2 cellular contexts compared by ENCODE assay signal in the genomic region with DNA sequence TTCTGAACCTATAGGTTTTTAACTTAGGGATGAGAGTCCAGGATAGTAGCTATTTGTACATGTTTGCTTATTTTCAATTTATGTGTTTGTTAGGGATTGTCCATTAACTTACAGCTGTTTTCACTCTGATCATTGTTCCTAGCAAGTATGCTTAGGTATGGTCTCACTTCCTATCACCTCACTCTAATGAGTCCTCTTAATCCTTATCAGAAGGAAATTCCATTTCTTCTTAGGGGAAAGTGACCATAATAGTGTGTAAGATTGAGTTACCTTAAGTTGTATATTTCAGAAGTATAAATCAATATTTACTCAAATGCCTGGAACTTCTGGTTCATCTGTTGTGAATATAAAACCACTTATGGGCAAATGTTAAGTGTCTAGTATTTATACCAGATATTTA.
TF ChIP-seq lines count a peak whose summit lies in the region.

No MANE protein-coding gene starts in this region.

TF ChIP-seq in SK-N-SH, 30 proteins besides CTCF, POLR2A, EP300 and RAD21 (continued from another document):
- no peak for TF ChIP-seq YY1 (IDR thresholded peaks at IDR 0.05; ENCODE audit: low read depth)
- no peak for TF ChIP-seq FOXM1 (IDR thresholded peaks at IDR 0.05; ENCODE audit: low read depth)

TF ChIP-seq in SK-N-SH treated with all-trans-retinoic acid at 6 μM for 48 hours, 23 proteins besides CTCF, POLR2A, EP300 and RAD21 (continued from another document):
- TF ChIP-seq, protein P1, sequence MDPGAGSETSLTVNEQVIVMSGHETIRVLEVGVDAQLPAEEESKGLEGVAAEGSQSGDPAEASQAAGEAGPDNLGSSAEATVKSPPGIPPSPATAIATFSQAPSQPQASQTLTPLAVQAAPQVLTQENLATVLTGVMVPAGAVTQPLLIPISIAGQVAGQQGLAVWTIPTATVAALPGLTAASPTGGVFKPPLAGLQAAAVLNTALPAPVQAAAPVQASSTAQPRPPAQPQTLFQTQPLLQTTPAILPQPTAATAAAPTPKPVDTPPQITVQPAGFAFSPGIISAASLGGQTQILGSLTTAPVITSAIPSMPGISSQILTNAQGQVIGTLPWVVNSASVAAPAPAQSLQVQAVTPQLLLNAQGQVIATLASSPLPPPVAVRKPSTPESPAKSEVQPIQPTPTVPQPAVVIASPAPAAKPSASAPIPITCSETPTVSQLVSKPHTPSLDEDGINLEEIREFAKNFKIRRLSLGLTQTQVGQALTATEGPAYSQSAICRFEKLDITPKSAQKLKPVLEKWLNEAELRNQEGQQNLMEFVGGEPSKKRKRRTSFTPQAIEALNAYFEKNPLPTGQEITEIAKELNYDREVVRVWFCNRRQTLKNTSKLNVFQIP (CRISPR knock-in tag; IDR thresholded peaks at IDR 0.05; ENCODE audit: borderline replicate concordance, low read depth), result no peak
- TF ChIP-seq PPARA (CRISPR knock-in tag; IDR thresholded peaks at IDR 0.05; ENCODE audit: borderline replicate concordance), result no peak
- no peak for TF ChIP-seq ZNF565 (CRISPR knock-in tag; conservative IDR thresholded peaks at IDR 0.05; ENCODE audit: low read depth)
- TF ChIP-seq ZFP30 (CRISPR knock-in tag; IDR thresholded peaks at IDR 0.05), result no peak
- TF ChIP-seq ZFP3 (CRISPR knock-in tag; IDR thresholded peaks at IDR 0.05), result no peak
- TF ChIP-seq ISL1 (CRISPR knock-in tag; IDR thresholded peaks at IDR 0.05), result no peak
- TF ChIP-seq, protein P2, sequence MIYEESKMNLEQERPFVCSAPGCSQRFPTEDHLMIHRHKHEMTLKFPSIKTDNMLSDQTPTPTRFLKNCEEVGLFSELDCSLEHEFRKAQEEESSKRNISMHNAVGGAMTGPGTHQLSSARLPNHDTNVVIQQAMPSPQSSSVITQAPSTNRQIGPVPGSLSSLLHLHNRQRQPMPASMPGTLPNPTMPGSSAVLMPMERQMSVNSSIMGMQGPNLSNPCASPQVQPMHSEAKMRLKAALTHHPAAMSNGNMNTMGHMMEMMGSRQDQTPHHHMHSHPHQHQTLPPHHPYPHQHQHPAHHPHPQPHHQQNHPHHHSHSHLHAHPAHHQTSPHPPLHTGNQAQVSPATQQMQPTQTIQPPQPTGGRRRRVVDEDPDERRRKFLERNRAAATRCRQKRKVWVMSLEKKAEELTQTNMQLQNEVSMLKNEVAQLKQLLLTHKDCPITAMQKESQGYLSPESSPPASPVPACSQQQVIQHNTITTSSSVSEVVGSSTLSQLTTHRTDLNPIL (CRISPR knock-in tag; IDR thresholded peaks at IDR 0.05; ENCODE audit: low read depth), result no peak
- TF ChIP-seq SNAI2 (CRISPR knock-in tag; IDR thresholded peaks at IDR 0.05), result no peak
- no peak for TF ChIP-seq TOX (CRISPR knock-in tag; IDR thresholded peaks at IDR 0.05; ENCODE audit: borderline replicate concordance)
TF ChIP-seq in SK-N-SH treated with all-trans-retinoic acid at 6 μM for 48 hours: peak in this region for 0.
